ENCODE assay signal across 14 cellular contexts in the genomic region with DNA sequence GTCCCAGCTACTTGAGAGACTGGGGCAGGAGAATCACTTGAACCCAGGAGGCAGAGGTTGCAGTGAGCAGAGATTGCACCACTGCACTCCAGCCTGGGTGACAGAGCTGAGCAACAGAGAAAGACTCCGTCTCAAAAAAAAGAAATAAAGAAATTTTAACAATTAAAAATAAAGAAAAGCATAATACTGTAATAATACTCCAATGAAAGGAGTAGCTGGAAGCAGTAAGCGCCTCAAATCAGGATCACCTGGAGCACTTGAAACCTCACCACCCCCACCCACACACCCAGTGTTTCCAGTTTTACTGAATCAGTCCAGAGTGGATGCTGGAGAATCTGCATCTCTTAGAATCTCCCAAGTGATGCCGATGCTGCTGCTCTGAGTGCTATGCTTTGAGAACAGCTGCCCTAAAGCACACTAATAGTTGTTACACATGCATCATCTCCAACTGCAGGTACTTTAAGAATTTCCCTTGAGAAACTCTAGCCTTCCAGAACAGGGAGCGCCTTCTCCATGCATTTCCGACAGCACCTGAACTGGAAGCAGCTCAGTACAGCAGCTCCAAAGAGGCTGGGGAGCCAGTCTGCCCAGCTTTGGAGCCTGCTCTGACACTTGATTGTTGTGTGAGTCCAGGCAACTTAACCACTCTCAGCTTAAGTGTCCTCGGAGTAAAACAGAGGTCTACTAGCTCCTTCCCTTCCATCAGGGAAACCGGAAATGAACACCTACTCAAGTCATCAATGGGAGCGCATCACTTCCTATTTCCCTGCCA. TPM values are rescaled to one million over a fixed set of nuclear protein-coding genes. Genes with fewer than 3 reads are reported as not detected.
A peak's percentile ranks its signal among the peaks of the same experiment; 100 is the strongest.
DNase-seq lines count a peak whose midpoint lies in the region; ATAC-seq, FAIRE-seq and TF ChIP-seq lines count a peak whose summit lies in the region.
"Had no signal": no experiment of that assay in that cellular context is flagged by ENCODE, and none has a peak within 500 bp of the region (broad histone marks: within the 10 kb centered on the region; RNA-seq: fewer than 3 reads in every experiment).

No MANE protein-coding gene starts in this region.

- POLR2A ChIA-PET in RWPE1 (lab: Yijun Ruan, JAX; ENCODE audit: low non-redundant PET): no interaction called here

- intact Hi-C loops in lower lobe of right lung (cut with DNase I): no loop called here
- intact Hi-C loops in transverse colon (cut with DNase I; ENCODE audit: low total_unique reads): loop anchor here (5.0 to 10.0 kb wide), 2 partner anchors 86 to 106 kb away; no protein-coding TSS in a partner anchor

- H3K9me3 ChIP-seq in lower lobe of right lung (no peaks in the 10 kb centered on the region), transverse colon (no peaks in the 10 kb centered on the region)

- ATAC-seq in lower lobe of right lung: peak; percentile 35 to 63
- ATAC-seq in HG03108 (IDR thresholded peaks at IDR 0.05; ENCODE audit: unreplicated experiment): no peak

- no peak for TF ChIP-seq CTCF in RWPE1 (conservative IDR thresholded peaks at IDR 0.05; ENCODE audit: low read depth)
- TF ChIP-seq CTCF in lower lobe of right lung (IDR thresholded peaks at IDR 0.05): no peak
- TF ChIP-seq CTCF in transverse colon (IDR thresholded peaks at IDR 0.05): no peak

- WGBS in transverse colon (ENCODE audit: low coverage in 1 of 2), 2 donors: 83 to 97% methylated on average over 3 to 8 of the region's 8 CpGs

- in situ Hi-C loops in transverse colon (cut with MboI; ENCODE audit: low pct_ligation_motif_present in 1 of 4, low pct_unique_long_range_greater_than_20kb in 1 of 4, low sequenced_read_pairs in 3 of 4): loop anchor here in 1 of 4 donors (10.0 kb wide), 1 partner anchor 104 kb away; no protein-coding TSS in a partner anchor

- H3K4me3 ChIP-seq in lower lobe of right lung (no peak overlapping the region), transverse colon (no peak overlapping the region)

- H3K27me3 ChIP-seq in lower lobe of right lung (ENCODE audit: low read depth) (no peaks in the 10 kb centered on the region), transverse colon (no peaks in the 10 kb centered on the region)

- H3K27ac ChIP-seq in RWPE1 (peak overlapping the region; percentile 43), lower lobe of right lung (peak overlapping the region; percentile 37), transverse colon (peak overlapping the region; percentile 61 to 84 (median 78))
- H3K27ac ChIP-seq: 22Rv1 had no signal

- CTCF ChIA-PET in RWPE1 (lab: Yijun Ruan, JAX): interaction anchor here (1.2 to 1.5 kb wide), 4 partner anchors 83 to 107 kb away, joined by 3 to 7 read pairs (median 4); no protein-coding TSS in a partner anchor

- H3K4me1 ChIP-seq in lower lobe of right lung: peaks cover 49% of the 10 kb centered on the region
- peaks cover 0 to 50% (median 28%) of the 10 kb centered on the region in 4 donors for H3K4me1 ChIP-seq in transverse colon

- H3K36me3 ChIP-seq in lower lobe of right lung (no peaks in the 10 kb centered on the region), transverse colon (no peaks in the 10 kb centered on the region)

- FAIRE-seq in GM12892 (lab: Jason Lieb, UNC) (no peak), frontal cortex (lab: Jason Lieb, UNC) (no peak)
- FAIRE-seq: small intestine had no signal

- TF ChIP-seq EP300 in transverse colon (IDR thresholded peaks at IDR 0.05; ENCODE audit: low read depth): no peak

- DNase-seq in NCI-H2171 treated with DMSO at 0.1 percent for 48 hours (lab: John Stamatoyannopoulos, UW): peak; percentile 17
- no peak for DNase-seq in NCI-H2171 (lab: John Stamatoyannopoulos, UW)
- DNase-seq in RWPE1 (ENCODE audit: low spot score): no peak
- peak; percentile 70 for DNase-seq in lower lobe of right lung
- DNase-seq in transverse colon: no peak
- DNase-seq in GM12892 (ENCODE audit: insufficient read length): no peak
- DNase-seq in frontal cortex (ENCODE audit: low spot score in 2 of 2): no peak
- DNase-seq: activated CD8-positive, alpha-beta memory T cell treated with anti-CD3 and anti-CD28 coated beads, Interleukin-2, amount 50 U/mL, for 48 hours; foreskin melanocyte; NCI-H187 treated with DMSO at 0.1 percent for 48 hours; T-helper 1 cell had no signal

- no peak for TF ChIP-seq POLR2A in transverse colon (IDR thresholded peaks at IDR 0.05)
- TF ChIP-seq POLR2A in GM12892 (IDR thresholded peaks at IDR 0.05; ENCODE audit: low read depth, low read length): no peak

RNA-seq across cellular contexts. Expression of a gene that starts 2.9 kb away (rescaled TPM):
- 32.2 TPM for total RNA-seq in lower lobe of right lung
- 10 to 100 TPM; 15.8 to 26.0 (median 23.8) TPM for total RNA-seq in transverse colon
- polyA plus RNA-seq in GM12892 (2012; ENCODE audit: missing spikeins): 19.5 TPM
- 9.0 TPM for total RNA-seq in frontal cortex

Comparison
In these comparisons a context has a peak if more than half of its experiments do, and no peak if none do; other contexts are left out.
1. DNase-seq: peak in NCI-H2171 treated with DMSO at 0.1 percent for 48 hours (single experiment) and lower lobe of right lung (single experiment); none in NCI-H2171 (single experiment), RWPE1 (single experiment), transverse colon (single experiment), GM12892 (single experiment) and frontal cortex (0 of 2).
2. Peak in every context shown above with its lines, with median percentiles within 50 percentile points of each other: H3K27ac ChIP-seq.